In genomic region chr2:199850250-199850717, GRCh38 we compare ENCODE assay signal across 8 cellular contexts. TPM values are rescaled to one million over a fixed set of nuclear protein-coding genes. Genes with fewer than 3 reads are reported as not detected.
DNase-seq lines count a peak whose midpoint lies in the region; ATAC-seq and TF ChIP-seq lines count a peak whose summit lies in the region.

No MANE protein-coding gene starts in this region.

- peak overlapping the region; percentile 61 for H3K4me3 ChIP-seq in AG04449 (ENCODE audit: low read depth, low read length)
- H3K4me3 ChIP-seq in HUES6 (ENCODE audit: low read depth, low read length): peak overlapping the region; percentile 93
- peak overlapping the region; percentile 69 for H3K4me3 ChIP-seq in naive thymus-derived CD4-positive, alpha-beta T cell (ENCODE audit: low read length)

- H3K27ac ChIP-seq in HUES6 (ENCODE audit: low read depth, low read length): no peak overlapping the region
- H3K27ac ChIP-seq in naive thymus-derived CD4-positive, alpha-beta T cell (ENCODE audit: low read depth, low read length): peak overlapping the region; percentile 44

- peak overlapping the region; percentile 79 for H3K9ac ChIP-seq in HUES6 (ENCODE audit: low read length)

- H3K9me3 ChIP-seq in HUES6 (ENCODE audit: control insufficient read depth, insufficient read depth, low read depth, low read length): no peaks in the 10 kb centered on the region
- H3K9me3 ChIP-seq in naive thymus-derived CD4-positive, alpha-beta T cell (ENCODE audit: control insufficient read depth in 2 of 3, low read length in 3 of 3): no peaks in the 10 kb centered on the region

- TF ChIP-seq CTCF in AG04449 (IDR thresholded peaks at IDR 0.05; ENCODE audit: insufficient read depth, low read length, missing control alignments): no peak

- H3K27me3 ChIP-seq in HUES6 (ENCODE audit: control insufficient read depth, insufficient read depth, low read length): peaks cover 6% of the 10 kb centered on the region
- H3K27me3 ChIP-seq in naive thymus-derived CD4-positive, alpha-beta T cell (ENCODE audit: control insufficient read depth in 2 of 2, insufficient read depth in 2 of 2, low read length in 2 of 2): no peaks in the 10 kb centered on the region

- H3K27ac Mint-ChIP-seq in naive thymus-derived CD4-positive, alpha-beta T cell: peak overlapping the region in 1 of 9 donors; percentile 25

- peaks cover 0 to 7% (median 0%) of the 10 kb centered on the region in 5 donors for H3K36me3 Mint-ChIP-seq in naive thymus-derived CD4-positive, alpha-beta T cell

- POLR2A ChIA-PET in AG04449 (lab: Yijun Ruan, JAX): no interaction called here
- POLR2A ChIA-PET in naive thymus-derived CD4-positive, alpha-beta T cell (lab: Charles Lee): no interaction called here

- H3K9me3 Mint-ChIP-seq in naive thymus-derived CD4-positive, alpha-beta T cell: no peaks in the 10 kb centered on the region

- no peak for DNase-seq in AG04449 (ENCODE audit: low read depth, low spot score)
- DNase-seq in cerebellar cortex (ENCODE audit: low spot score): peak; percentile 16
- no peak for DNase-seq in naive thymus-derived CD4-positive, alpha-beta T cell
- no peak for DNase-seq in NCI-H1105 (lab: John Stamatoyannopoulos, UW)
- DNase-seq in AG08395 (ENCODE audit: low spot score): no peak

- CTCF ChIA-PET in AG04449 (lab: Yijun Ruan, JAX): interaction anchor here (0.8 to 1.6 kb wide), 5 partner anchors 8 to 1537 kb away, joined by 3 to 5 read pairs (median 3); no protein-coding TSS in a partner anchor
- CTCF ChIA-PET in naive thymus-derived CD4-positive, alpha-beta T cell (lab: Charles Lee): interaction anchor here (0.5 kb wide), 1 partner anchor 128 kb away, joined by 4 read pairs; no protein-coding TSS in a partner anchor

- peaks cover 0 to 10% (median 6%) of the 10 kb centered on the region in 7 donors for H3K4me1 Mint-ChIP-seq in naive thymus-derived CD4-positive, alpha-beta T cell

- ATAC-seq in naive thymus-derived CD4-positive, alpha-beta T cell: no peak
- ATAC-seq in HG02938 (IDR thresholded peaks at IDR 0.05; ENCODE audit: unreplicated experiment) (no peak), HG03196 (IDR thresholded peaks at IDR 0.05; ENCODE audit: unreplicated experiment) (no peak)

- H3K27me3 Mint-ChIP-seq in naive thymus-derived CD4-positive, alpha-beta T cell: peaks cover 0 to 18% (median 0%) of the 10 kb centered on the region in 5 donors

- peaks cover 3% of the 10 kb centered on the region; the same call in 1 of the 2 replicates for H3K4me1 ChIP-seq in HUES6 (ENCODE audit: control insufficient read depth, insufficient read depth, low read length)
- no peaks in the 10 kb centered on the region for H3K4me1 ChIP-seq in naive thymus-derived CD4-positive, alpha-beta T cell (ENCODE audit: control insufficient read depth in 2 of 2, insufficient read depth in 2 of 2, low read length in 2 of 2)

- H3K36me3 ChIP-seq in HUES6 (ENCODE audit: control insufficient read depth, insufficient read depth, low read length): no peaks in the 10 kb centered on the region
- H3K36me3 ChIP-seq in naive thymus-derived CD4-positive, alpha-beta T cell (ENCODE audit: control insufficient read depth in 2 of 3, insufficient read depth in 3 of 3, low read length in 3 of 3): no peaks in the 10 kb centered on the region

- peak overlapping the region; percentile 69 to 90 (median 79) for H3K4me3 Mint-ChIP-seq in naive thymus-derived CD4-positive, alpha-beta T cell

- intact Hi-C loops in naive thymus-derived CD4-positive, alpha-beta T cell (cut with micrococcal nuclease): loop anchor here (2.0 to 10.0 kb wide), 3 partner anchors 522 to 675 kb away; partner anchors contain the start of gene SGO2 (in 1 of the 2)

RNA-seq across cellular contexts. Expression of gene FTCDNL1, which starts 0.7 kb away (rescaled TPM):
- total RNA-seq in naive thymus-derived CD4-positive, alpha-beta T cell: 1 to 10 TPM; 1.2 to 3.7 (median 2.6) TPM
- 1 to 10 TPM in 1 of 2 donors, under 1 TPM in 1; 0.60 to 1.9 TPM for polyA plus RNA-seq in naive thymus-derived CD4-positive, alpha-beta T cell
